ENCODE assay signal across 8 cellular contexts in genomic region chr2:108786354-108787208, GRCh38. TPM values are rescaled to one million over a fixed set of nuclear protein-coding genes. Genes with fewer than 3 reads are reported as not detected.
DNase-seq lines count a peak whose midpoint lies in the region; ATAC-seq lines count a peak whose summit lies in the region.

TSS of gene CCDC138 (plus strand) at chr2:108786771. CDS start at chr2:108786823, 52 bp downstream.

- H3K9ac ChIP-seq in rectal smooth muscle tissue (ENCODE audit: low read length), result no peak within 1 kb of the TSS

- 0 to 1% methylated on average over 76 to 78 of the region's 78 CpGs for WGBS in aorta, 2 donors

- DNase-seq in NCI-H146 treated with DMSO at 0.1 percent for 48 hours (lab: John Stamatoyannopoulos, UW; ENCODE audit: unreplicated experiment), result peak; percentile 80
- peak; percentile 77 to 96 (median 87) for DNase-seq in T-helper 2 cell
- peak; percentile 90 for DNase-seq in hepatic stellate cell (ENCODE audit: low spot score)
- peak; percentile 91 to 96 for DNase-seq in aorta

- peak within 1 kb of the TSS; percentile 72 for H3K27ac ChIP-seq in angular gyrus (ENCODE audit: low read depth, low read length)
- peak within 1 kb of the TSS; percentile 44 for H3K27ac ChIP-seq in rectal smooth muscle tissue (ENCODE audit: low read depth, low read length)
- H3K27ac ChIP-seq in aorta (ENCODE audit: low read depth in 1 of 2, low read length in 2 of 2), result no peak within 1 kb of the TSS

- intact Hi-C loops in aorta (cut with DNase I), result no loop called here

- H3K4me3 ChIP-seq in rectal smooth muscle tissue (ENCODE audit: low read length) (peak within 1 kb of the TSS; percentile 92), aorta (ENCODE audit: low read length in 2 of 2) (peak within 1 kb of the TSS; percentile 72 to 79)

- H3K4me1 ChIP-seq in rectal smooth muscle tissue (ENCODE audit: control insufficient read depth, insufficient read depth, low read length) (peaks cover 3% of the 10 kb centered on the region), aorta (ENCODE audit: control insufficient read depth in 1 of 2, insufficient read depth in 2 of 2, low read length in 2 of 2) (no peaks in the 10 kb centered on the region)

- peaks cover 7% of the 10 kb centered on the region for H3K36me3 ChIP-seq in rectal smooth muscle tissue (ENCODE audit: control insufficient read depth, insufficient read depth, low read length)
- peaks cover 2 to 7% of the 10 kb centered on the region in 2 donors for H3K36me3 ChIP-seq in aorta (ENCODE audit: control insufficient read depth in 1 of 2, insufficient read depth in 2 of 2, low read length in 1 of 2)

- no peaks in the 10 kb centered on the region for H3K9me3 ChIP-seq in aorta (ENCODE audit: control insufficient read depth, low read length)

- ATAC-seq in GM18499 (IDR thresholded peaks at IDR 0.05; ENCODE audit: insufficient read depth, unreplicated experiment) (peak; percentile 87), HG02884 (IDR thresholded peaks at IDR 0.05; ENCODE audit: unreplicated experiment) (peak; percentile 94), aorta (ENCODE audit: low FRiP score) (peak; percentile 97)

- no peaks in the 10 kb centered on the region for H3K27me3 ChIP-seq in rectal smooth muscle tissue (ENCODE audit: control insufficient read depth, insufficient read depth, low read length)
- no peaks in the 10 kb centered on the region for H3K27me3 ChIP-seq in aorta (ENCODE audit: control insufficient read depth in 1 of 2, insufficient read depth in 2 of 2, low read length in 1 of 2)

RNA-seq across cellular contexts. Expression of gene CCDC138, which starts in this region (rescaled TPM):
- total RNA-seq in aorta, result 1 to 10 TPM; 2.4 to 3.2 TPM
- 1 to 10 TPM in 1 of 2 donors, under 1 TPM in 1; 0.25 to 1.1 TPM for polyA plus RNA-seq in aorta

Comparison
In these comparisons a context has a peak if more than half of its experiments do, and no peak if none do; other contexts are left out.
1. H3K27ac ChIP-seq: peak in angular gyrus (single experiment) and rectal smooth muscle tissue (single experiment); none in aorta (0 of 2).
2. Peak in every context shown above with its lines, with median percentiles within 50 percentile points of each other: ATAC-seq and DNase-seq.